In genomic region chr6:11424395-11425050, GRCh38 we compare ENCODE assay signal across 16 cellular contexts.
DNase-seq lines count a peak whose midpoint lies in the region; ATAC-seq and TF ChIP-seq lines count a peak whose summit lies in the region.
"Had no signal": no experiment of that assay in that cellular context is flagged by ENCODE, and none has a peak within 500 bp of the region (broad histone marks: within the 10 kb centered on the region; RNA-seq: fewer than 3 reads in every experiment).

No MANE protein-coding gene starts in this region.

- ATAC-seq in PC-3 = peak; percentile 42
- ATAC-seq: stimulated activated naive CD8-positive, alpha-beta T cell treated with anti-CD3 and anti-CD28 coated beads, Interleukin-15, Interleukin-2, amounts not matched to agents 100 U/mL and 50 U/mL, for 24 hours had no signal

- TF ChIP-seq CTCF in PC-3 (conservative IDR thresholded peaks at IDR 0.05; ENCODE audit: low read depth, low read length) = no peak
- peak; percentile 8 for TF ChIP-seq CTCF in epithelial cell of proximal tubule (conservative IDR thresholded peaks at IDR 0.05; ENCODE audit: low read depth, low read length)
- no peak for TF ChIP-seq CTCF in osteoblast (IDR thresholded peaks at IDR 0.05; ENCODE audit: extremely low read depth, low read depth, low read length)

- H3K9ac ChIP-seq in PC-3 (ENCODE audit: low read length) = peak overlapping the region; percentile 22; the same call in 1 of the 2 replicates
- H3K9ac ChIP-seq: SK-N-SH had no signal

- H3K4me2 ChIP-seq in PC-3 (ENCODE audit: low read length) (peak overlapping the region; percentile 9; the same call in 1 of the 2 replicates), osteoblast (ENCODE audit: insufficient read depth, low read length) (peak overlapping the region; percentile 19)

- peak; percentile 78 for DNase-seq in Daoy (ENCODE audit: low read depth)
- DNase-seq in PC-3 = peak; percentile 54
- DNase-seq in epithelial cell of proximal tubule (ENCODE audit: low read depth) = peak; percentile 97
- no peak for DNase-seq in osteoblast (ENCODE audit: insufficient read length, low spot score, missing footprints)
- no peak for DNase-seq in NCI-H526 treated with DMSO at 0.1 percent for 48 hours (lab: John Stamatoyannopoulos, UW)
- DNase-seq in germinal center (ENCODE audit: low spot score) = no peak
- no peak for DNase-seq in HEK293T (ENCODE audit: extremely low spot score)
- DNase-seq in COLO668 (lab: John Stamatoyannopoulos, UW; ENCODE audit: unreplicated experiment) = no peak
- DNase-seq: activated CD4-positive, alpha-beta T cell treated with anti-CD3 and anti-CD28 coated beads, Interleukin-2, amount 50 U/mL, for 4 hours; activated naive CD8-positive, alpha-beta T cell treated with anti-CD3 and anti-CD28 coated beads, Interleukin-2, amount 10 ng/mL, durations not matched to agents 7 days and 5 days; activated T-cell treated with anti-CD3 and anti-CD28 coated beads, Interleukin-2, amount 50 U/mL, for 24 hours; naive B cell; NCI-H1930; NCI-H69; SK-N-SH; stimulated activated naive CD8-positive, alpha-beta T cell treated with anti-CD3 and anti-CD28 coated beads, Interleukin-15, Interleukin-2, amounts not matched to agents 100 U/mL and 50 U/mL, for 24 hours had no signal

- intact Hi-C loops in PC-3 (cut with micrococcal nuclease) = no loop called here

- CTCF ChIA-PET in PC-3 (lab: Charles Lee) (no interaction called here), HEK293T (lab: Yijun Ruan, JAX) (no interaction called here)

- H3K9me3 ChIP-seq in PC-3 (ENCODE audit: low read length) (no peaks in the 10 kb centered on the region), osteoblast (ENCODE audit: low read depth, low read length) (no peaks in the 10 kb centered on the region)

- H3K36me3 ChIP-seq in PC-3 (ENCODE audit: low read depth, low read length) = no peaks in the 10 kb centered on the region
- no peaks in the 10 kb centered on the region for H3K36me3 ChIP-seq in osteoblast (ENCODE audit: insufficient read depth, low read length)

- no peaks in the 10 kb centered on the region for H3F3A ChIP-seq in PC-3 (ENCODE audit: low read length, unreplicated experiment)

- H3K4me1 ChIP-seq in PC-3 (ENCODE audit: insufficient read depth, low read length) (peaks cover 63% of the 10 kb centered on the region), osteoblast (ENCODE audit: insufficient read depth, low read length) (peaks cover 43% of the 10 kb centered on the region)

- H3K27me3 ChIP-seq in PC-3 (ENCODE audit: low read length) (no peaks in the 10 kb centered on the region), osteoblast (ENCODE audit: insufficient read depth, low read length) (no peaks in the 10 kb centered on the region)

- BruUV-seq in PC-3 (replicated peaks; lab: Mats Ljungman, UMichigan) = no TSS peak

- H3K79me2 ChIP-seq in PC-3 (ENCODE audit: low read length) (no peaks in the 10 kb centered on the region), osteoblast (ENCODE audit: insufficient read depth, low read length) (no peaks in the 10 kb centered on the region)

- H2AFZ ChIP-seq in PC-3 (ENCODE audit: low read length) (no peak overlapping the region), osteoblast (ENCODE audit: low read length) (no peak overlapping the region)

- POLR2A ChIA-PET in PC-3 (lab: Charles Lee; ENCODE audit: unreplicated experiment) (no interaction called here), HEK293T (lab: Yijun Ruan, JAX) (no interaction called here)

- H4K20me1 ChIP-seq in PC-3 (ENCODE audit: low read length) (no peaks in the 10 kb centered on the region), osteoblast (ENCODE audit: insufficient read depth, low read length) (no peaks in the 10 kb centered on the region)

- H3K4me3 ChIP-seq in PC-3 (ENCODE audit: low read length) (no peak overlapping the region), epithelial cell of proximal tubule (ENCODE audit: low read depth, low read length) (no peak overlapping the region), osteoblast (ENCODE audit: insufficient read depth, low read length) (no peak overlapping the region)

- peak overlapping the region; percentile 59 for H3K27ac ChIP-seq in PC-3 (ENCODE audit: low read length)
- H3K27ac ChIP-seq in osteoblast (ENCODE audit: low read depth, low read length) = no peak overlapping the region

- no peaks in the 10 kb centered on the region for H3K9me2 ChIP-seq in PC-3 (replicated peaks; ENCODE audit: low read length)
- H3K9me2 ChIP-seq: SK-N-SH had no signal

TF ChIP-seq in HEK293T, 16 proteins besides CTCF, POLR2A, EP300 and RAD21:
- TF ChIP-seq LEF1 (IDR thresholded peaks at IDR 0.05; ENCODE audit: borderline replicate concordance) (no peak), PKNOX1 (IDR thresholded peaks at IDR 0.05) (no peak)

Comparison
In these comparisons a context has a peak if more than half of its experiments do, and no peak if none do; other contexts are left out.
1. DNase-seq: peak in Daoy (single experiment), PC-3 (single experiment) and epithelial cell of proximal tubule (single experiment); none in osteoblast (single experiment), NCI-H526 treated with DMSO at 0.1 percent for 48 hours (single experiment), germinal center (single experiment), HEK293T (single experiment) and COLO668 (single experiment).